In genomic region chr1:214957330-214958137, GRCh38 we compare ENCODE assay signal across 12 cellular contexts.
DNase-seq lines count a peak whose midpoint lies in the region; ATAC-seq and TF ChIP-seq lines count a peak whose summit lies in the region.
"Had no signal": no experiment of that assay in that cellular context is flagged by ENCODE, and none has a peak within 500 bp of the region (broad histone marks: within the 10 kb centered on the region; RNA-seq: fewer than 3 reads in every experiment).

No MANE protein-coding gene starts in this region.

- ATAC-seq in HG03097 (IDR thresholded peaks at IDR 0.05; ENCODE audit: low FRiP score, unreplicated experiment), result no peak
- ATAC-seq: activated T-cell treated with anti-CD3 and anti-CD28 coated beads, Interleukin-2, amount 50 U/mL, for 4 hours; CD8-positive, alpha-beta T cell had no signal

- DNase-seq in AG09319 (ENCODE audit: extremely low read depth, low read depth) (peak; percentile 98), Kasumi-1 (lab: John Stamatoyannopoulos, UW) (peak; percentile 80 to 82), amniotic epithelial cell (ENCODE audit: low read depth) (peak; percentile 99), kidney tubule cell (ENCODE audit: low spot score) (peak; percentile 70), NCI-H1105 (lab: John Stamatoyannopoulos, UW) (no peak), NCI-H345 treated with DMSO at 0.1 percent for 48 hours (lab: John Stamatoyannopoulos, UW; ENCODE audit: unreplicated experiment) (no peak), NCI-H446 (lab: John Stamatoyannopoulos, UW) (no peak)
- DNase-seq: activated T-cell treated with anti-CD3 and anti-CD28 coated beads, Interleukin-2, amount 50 U/mL, for 4 hours; CD8-positive, alpha-beta T cell; effector memory CD4-positive, alpha-beta T cell; stimulated activated CD4-positive, alpha-beta T cell treated with anti-CD3 and anti-CD28 coated beads, Interleukin-4, amount 100 ng/mL, for 24 hours had no signal

- TF ChIP-seq CTCF in AG09319 (IDR thresholded peaks at IDR 0.05; ENCODE audit: low read depth, low read length), result no peak

Comparison
In these comparisons a context has a peak if more than half of its experiments do, and no peak if none do; other contexts are left out.
1. DNase-seq: peak in AG09319 (single experiment), Kasumi-1 (2 of 2), amniotic epithelial cell (single experiment) and kidney tubule cell (single experiment); none in NCI-H1105 (single experiment), NCI-H345 treated with DMSO at 0.1 percent for 48 hours (single experiment) and NCI-H446 (0 of 2).